Comparison of ENCODE assay signal across 20 cellular contexts in genomic region chr4:65259251-65259650, GRCh38.
"Had no signal": no experiment of that assay in that cellular context is flagged by ENCODE, and none has a peak within 500 bp of the region (broad histone marks: within the 10 kb centered on the region; RNA-seq: fewer than 3 reads in every experiment).

No MANE protein-coding gene starts in this region.

- H3K4me3 ChIP-seq: MG63, SJSA1, SK-N-MC had no signal

- H3K4me1 ChIP-seq: SJSA1 had no signal

- H3K27ac ChIP-seq: SJSA1, SK-N-MC had no signal

- DNase-seq: KBM-7, MG63, NCI-H1092, NCI-H1105 treated with DMSO at 0.1 percent for 48 hours, NCI-H1417 treated with DMSO at 0.1 percent for 48 hours, NCI-H146, NCI-H1694 treated with DMSO at 0.1 percent for 48 hours, NCI-H1930, NCI-H2081, NCI-H2107, NCI-H2227 treated with DMSO at 0.1 percent for 48 hours, NCI-H524, NCI-H526 treated with DMSO at 0.1 percent for 48 hours, NCI-H774, Right ventricle myocardium superior, RPMI8226, SIG-M5 had no signal

- FAIRE-seq: RCC 7860 had no signal

- H3K27me3 ChIP-seq: MG63, SJSA1 had no signal

- H3K9me3 ChIP-seq: MG63, SJSA1 had no signal

- H3K36me3 ChIP-seq: MG63, SJSA1 had no signal
